Comparison of ENCODE assay signal across 3 cellular contexts in the genomic region with DNA sequence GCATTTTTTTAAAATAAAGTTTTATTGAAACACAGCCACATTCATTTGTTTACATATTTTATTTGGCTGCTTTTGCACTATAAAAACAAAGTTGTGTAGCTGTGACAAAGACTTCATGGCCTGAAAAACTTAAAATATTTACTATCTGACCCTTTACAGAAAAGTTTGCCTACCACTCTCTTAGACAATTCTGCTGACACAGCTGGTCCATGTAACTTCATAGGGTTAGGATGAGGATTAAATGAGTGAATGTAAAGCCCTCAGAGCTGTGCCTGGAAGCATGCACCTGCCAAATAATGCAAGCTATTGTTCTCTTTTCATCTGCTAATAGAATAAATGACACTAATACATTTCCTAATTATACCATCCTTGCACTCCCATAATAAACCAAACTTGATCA.
A peak's percentile ranks its signal among the peaks of the same experiment; 100 is the strongest.
TF ChIP-seq lines count a peak whose summit lies in the region.

No MANE protein-coding gene starts in this region.

TF ChIP-seq in A549, 52 proteins besides CTCF, POLR2A, EP300 and RAD21:
- no peak for TF ChIP-seq TP53 (CRISPR knock-in tag; IDR thresholded peaks at IDR 0.05)
- peak; percentile 63 for TF ChIP-seq MAFK (IDR thresholded peaks at IDR 0.05; ENCODE audit: partially characterized antibody)
- no peak for TF ChIP-seq MYC (IDR thresholded peaks at IDR 0.05; ENCODE audit: borderline replicate concordance, low read length)
- TF ChIP-seq NR3C1 (IDR thresholded peaks at IDR 0.05), result no peak

TF ChIP-seq in IMR-90, 13 proteins besides CTCF, POLR2A, EP300 and RAD21:
- TF ChIP-seq, protein P1, sequence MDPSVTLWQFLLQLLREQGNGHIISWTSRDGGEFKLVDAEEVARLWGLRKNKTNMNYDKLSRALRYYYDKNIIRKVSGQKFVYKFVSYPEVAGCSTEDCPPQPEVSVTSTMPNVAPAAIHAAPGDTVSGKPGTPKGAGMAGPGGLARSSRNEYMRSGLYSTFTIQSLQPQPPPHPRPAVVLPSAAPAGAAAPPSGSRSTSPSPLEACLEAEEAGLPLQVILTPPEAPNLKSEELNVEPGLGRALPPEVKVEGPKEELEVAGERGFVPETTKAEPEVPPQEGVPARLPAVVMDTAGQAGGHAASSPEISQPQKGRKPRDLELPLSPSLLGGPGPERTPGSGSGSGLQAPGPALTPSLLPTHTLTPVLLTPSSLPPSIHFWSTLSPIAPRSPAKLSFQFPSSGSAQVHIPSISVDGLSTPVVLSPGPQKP (IDR thresholded peaks at IDR 0.05; ENCODE audit: borderline replicate concordance, low read depth, low read length), result no peak
- peak; percentile 40; the same call in 1 of the 2 replicates for TF ChIP-seq MAFK (IDR thresholded peaks at IDR 0.05; ENCODE audit: low read depth, low read length)

TF ChIP-seq in K562, 482 proteins besides CTCF, POLR2A, EP300 and RAD21:
- TF ChIP-seq OTX1 (CRISPR knock-in tag; IDR thresholded peaks at IDR 0.05) (no peak), TEAD4 (IDR thresholded peaks at IDR 0.05; ENCODE audit: low read length) (no peak), TEAD4 (CRISPR knock-in tag; IDR thresholded peaks at IDR 0.05; ENCODE audit: borderline replicate concordance) (no peak), MAFG (tag; conservative IDR thresholded peaks at IDR 0.05) (peak; percentile 47; the same call in 1 of the 2 replicates), ZNF507 (tag; conservative IDR thresholded peaks at IDR 0.05) (no peak), MAFK (IDR thresholded peaks at IDR 0.05; ENCODE audit: low read length) (peak; percentile 26; the same call in 1 of the 2 replicates), ZNF316 (IDR thresholded peaks at IDR 0.05) (peak; percentile 69), MAFF (IDR thresholded peaks at IDR 0.05; ENCODE audit: low read length) (peak; percentile 30; the same call in 1 of the 2 replicates), NCOA4 (IDR thresholded peaks at IDR 0.05; ENCODE audit: partially characterized antibody) (no peak), C11orf30 (IDR thresholded peaks at IDR 0.05; ENCODE audit: low read depth) (peak; percentile 64)
- TF ChIP-seq, protein P2, sequence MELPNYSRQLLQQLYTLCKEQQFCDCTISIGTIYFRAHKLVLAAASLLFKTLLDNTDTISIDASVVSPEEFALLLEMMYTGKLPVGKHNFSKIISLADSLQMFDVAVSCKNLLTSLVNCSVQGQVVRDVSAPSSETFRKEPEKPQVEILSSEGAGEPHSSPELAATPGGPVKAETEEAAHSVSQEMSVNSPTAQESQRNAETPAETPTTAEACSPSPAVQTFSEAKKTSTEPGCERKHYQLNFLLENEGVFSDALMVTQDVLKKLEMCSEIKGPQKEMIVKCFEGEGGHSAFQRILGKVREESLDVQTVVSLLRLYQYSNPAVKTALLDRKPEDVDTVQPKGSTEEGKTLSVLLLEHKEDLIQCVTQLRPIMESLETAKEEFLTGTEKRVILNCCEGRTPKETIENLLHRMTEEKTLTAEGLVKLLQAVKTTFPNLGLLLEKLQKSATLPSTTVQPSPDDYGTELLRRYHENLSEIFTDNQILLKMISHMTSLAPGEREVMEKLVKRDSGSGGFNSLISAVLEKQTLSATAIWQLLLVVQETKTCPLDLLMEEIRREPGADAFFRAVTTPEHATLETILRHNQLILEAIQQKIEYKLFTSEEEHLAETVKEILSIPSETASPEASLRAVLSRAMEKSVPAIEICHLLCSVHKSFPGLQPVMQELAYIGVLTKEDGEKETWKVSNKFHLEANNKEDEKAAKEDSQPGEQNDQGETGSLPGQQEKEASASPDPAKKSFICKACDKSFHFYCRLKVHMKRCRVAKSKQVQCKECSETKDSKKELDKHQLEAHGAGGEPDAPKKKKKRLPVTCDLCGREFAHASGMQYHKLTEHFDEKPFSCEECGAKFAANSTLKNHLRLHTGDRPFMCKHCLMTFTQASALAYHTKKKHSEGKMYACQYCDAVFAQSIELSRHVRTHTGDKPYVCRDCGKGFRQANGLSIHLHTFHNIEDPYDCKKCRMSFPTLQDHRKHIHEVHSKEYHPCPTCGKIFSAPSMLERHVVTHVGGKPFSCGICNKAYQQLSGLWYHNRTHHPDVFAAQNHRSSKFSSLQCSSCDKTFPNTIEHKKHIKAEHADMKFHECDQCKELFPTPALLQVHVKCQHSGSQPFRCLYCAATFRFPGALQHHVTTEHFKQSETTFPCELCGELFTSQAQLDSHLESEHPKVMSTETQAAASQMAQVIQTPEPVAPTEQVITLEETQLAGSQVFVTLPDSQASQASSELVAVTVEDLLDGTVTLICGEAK (IDR thresholded peaks at IDR 0.05), result peak; percentile 81
- TF ChIP-seq, protein P2 (CRISPR knock-in tag; IDR thresholded peaks at IDR 0.05), result no peak
